12 cellular contexts compared by ENCODE assay signal in the genomic region with DNA sequence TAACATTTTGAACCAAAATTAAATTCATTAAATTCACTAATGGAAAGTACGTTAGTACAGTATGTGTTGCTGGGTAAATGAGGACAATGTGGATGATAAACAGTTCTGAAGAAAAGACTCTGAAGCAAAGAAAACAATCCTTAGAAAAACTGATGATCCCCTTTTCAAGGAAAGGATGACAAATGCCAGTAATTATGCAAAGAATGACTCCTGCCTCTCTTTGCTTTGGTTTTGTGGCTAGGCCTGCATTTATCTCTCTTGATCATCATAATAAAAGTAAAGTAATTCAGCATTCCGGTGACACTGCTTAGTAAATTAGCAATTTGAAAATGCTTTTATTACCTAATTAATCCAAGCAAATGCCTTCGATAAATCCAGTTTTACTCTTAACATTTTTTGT.
A peak's percentile ranks its signal among the peaks of the same experiment; 100 is the strongest.
DNase-seq lines count a peak whose midpoint lies in the region; TF ChIP-seq lines count a peak whose summit lies in the region.
"Had no signal": no experiment of that assay in that cellular context is flagged by ENCODE, and none has a peak within 500 bp of the region (broad histone marks: within the 10 kb centered on the region; RNA-seq: fewer than 3 reads in every experiment).

No MANE protein-coding gene starts in this region.

- H3K27ac ChIP-seq in osteoblast (ENCODE audit: low read depth, low read length) (peak overlapping the region; percentile 53), vagina (no peak overlapping the region)
- H3K27ac ChIP-seq: neutrophil had no signal

- H3K4me2 ChIP-seq in osteoblast (ENCODE audit: insufficient read depth, low read length) = peak overlapping the region; percentile 49

- TF ChIP-seq POLR2A in vagina (IDR thresholded peaks at IDR 0.05) = no peak

- peak overlapping the region; percentile 91 for H3K27ac Mint-ChIP-seq in activated T-cell treated with anti-CD3 and anti-CD28 coated beads, Interleukin-2, amount 50 U/mL, for 24 hours

- DNase-seq in activated T-cell treated with anti-CD3 and anti-CD28 coated beads, Interleukin-2, amount 50 U/mL, for 24 hours = no peak
- no peak for DNase-seq in activated T-cell treated with anti-CD3 and anti-CD28 coated beads, Interleukin-2, amount 50 U/mL, for 1 hour
- DNase-seq in NT2/D1 (ENCODE audit: low read depth, low spot score) (no peak), choroid plexus epithelial cell (ENCODE audit: low read depth) (peak; percentile 13), osteoblast (ENCODE audit: insufficient read length, low spot score, missing footprints) (peak; percentile 54), vagina (ENCODE audit: extremely low spot score in 2 of 2) (no peak), DMS153 treated with DMSO at 0.1 percent for 48 hours (lab: John Stamatoyannopoulos, UW; ENCODE audit: unreplicated experiment) (no peak), GF-D8 (lab: John Stamatoyannopoulos, UW) (no peak)
- DNase-seq: DMS53, left colon, NCI-H2171 treated with DMSO at 0.1 percent for 48 hours had no signal

- no peaks in the 10 kb centered on the region for H4K20me1 ChIP-seq in osteoblast (ENCODE audit: insufficient read depth, low read length)

- H3K9me3 Mint-ChIP-seq in activated T-cell treated with anti-CD3 and anti-CD28 coated beads, Interleukin-2, amount 50 U/mL, for 24 hours = no peaks in the 10 kb centered on the region

- no peaks in the 10 kb centered on the region for H3K27me3 ChIP-seq in NT2/D1 (ENCODE audit: insufficient read depth, insufficient read length)
- H3K27me3 ChIP-seq in osteoblast (ENCODE audit: insufficient read depth, low read length) = peaks cover 17% of the 10 kb centered on the region
- no peaks in the 10 kb centered on the region for H3K27me3 ChIP-seq in vagina

- peaks cover 37% of the 10 kb centered on the region for H3K4me1 Mint-ChIP-seq in activated T-cell treated with anti-CD3 and anti-CD28 coated beads, Interleukin-2, amount 50 U/mL, for 24 hours (ENCODE audit: low read depth)

- TF ChIP-seq CTCF in choroid plexus epithelial cell (conservative IDR thresholded peaks at IDR 0.05; ENCODE audit: low read depth, low read length) (no peak), osteoblast (IDR thresholded peaks at IDR 0.05; ENCODE audit: extremely low read depth, low read depth, low read length) (no peak), vagina (IDR thresholded peaks at IDR 0.05) (no peak)

- no peak overlapping the region for H3K4me3 ChIP-seq in NT2/D1 (ENCODE audit: insufficient read length, low read depth)
- H3K4me3 ChIP-seq in choroid plexus epithelial cell (ENCODE audit: low read depth, low read length) = no peak overlapping the region
- no peak overlapping the region for H3K4me3 ChIP-seq in osteoblast (ENCODE audit: insufficient read depth, low read length)
- H3K4me3 ChIP-seq in vagina = no peak overlapping the region

- peaks cover 28% of the 10 kb centered on the region for H3K36me3 Mint-ChIP-seq in activated T-cell treated with anti-CD3 and anti-CD28 coated beads, Interleukin-2, amount 50 U/mL, for 24 hours (ENCODE audit: low read depth)

- H3K4me1 ChIP-seq in NT2/D1 (ENCODE audit: insufficient read depth, insufficient read length) (no peaks in the 10 kb centered on the region), osteoblast (ENCODE audit: insufficient read depth, low read length) (peaks cover 25% of the 10 kb centered on the region), vagina (no peaks in the 10 kb centered on the region)

- intact Hi-C loops in vagina (cut with DNase I) = no loop called here

- H3K9ac ChIP-seq in NT2/D1 (ENCODE audit: insufficient read length, low read depth) = peak overlapping the region; percentile 4

- peaks cover 58% of the 10 kb centered on the region for H3K27me3 Mint-ChIP-seq in activated T-cell treated with anti-CD3 and anti-CD28 coated beads, Interleukin-2, amount 50 U/mL, for 24 hours

- H3K9me3 ChIP-seq in NT2/D1 (ENCODE audit: insufficient read depth, low read length) (no peaks in the 10 kb centered on the region), osteoblast (ENCODE audit: low read depth, low read length) (no peaks in the 10 kb centered on the region), vagina (no peaks in the 10 kb centered on the region)
- H3K9me3 ChIP-seq: neutrophil had no signal

- no peak overlapping the region for H2AFZ ChIP-seq in osteoblast (ENCODE audit: low read length)

- peak overlapping the region; percentile 88 for H3K4me3 Mint-ChIP-seq in activated T-cell treated with anti-CD3 and anti-CD28 coated beads, Interleukin-2, amount 50 U/mL, for 24 hours

- H3K79me2 ChIP-seq in osteoblast (ENCODE audit: insufficient read depth, low read length) = peaks cover 29% of the 10 kb centered on the region

- H3K36me3 ChIP-seq in NT2/D1 (ENCODE audit: insufficient read depth, insufficient read length, low read length) (peaks cover 11% of the 10 kb centered on the region), osteoblast (ENCODE audit: insufficient read depth, low read length) (peaks cover 9% of the 10 kb centered on the region), vagina (no peaks in the 10 kb centered on the region)
- H3K36me3 ChIP-seq: neutrophil had no signal

Comparison
In these comparisons a context has a peak if more than half of its experiments do, and no peak if none do; other contexts are left out.
1. DNase-seq: peak in choroid plexus epithelial cell (single experiment) and osteoblast (single experiment); none in activated T-cell treated with anti-CD3 and anti-CD28 coated beads, Interleukin-2, amount 50 U/mL, for 24 hours (single experiment), activated T-cell treated with anti-CD3 and anti-CD28 coated beads, Interleukin-2, amount 50 U/mL, for 1 hour (single experiment), NT2/D1 (single experiment), vagina (0 of 2), DMS153 treated with DMSO at 0.1 percent for 48 hours (single experiment) and GF-D8 (single experiment).